Comparison of ENCODE assay signal across 10 cellular contexts in the genomic region with DNA sequence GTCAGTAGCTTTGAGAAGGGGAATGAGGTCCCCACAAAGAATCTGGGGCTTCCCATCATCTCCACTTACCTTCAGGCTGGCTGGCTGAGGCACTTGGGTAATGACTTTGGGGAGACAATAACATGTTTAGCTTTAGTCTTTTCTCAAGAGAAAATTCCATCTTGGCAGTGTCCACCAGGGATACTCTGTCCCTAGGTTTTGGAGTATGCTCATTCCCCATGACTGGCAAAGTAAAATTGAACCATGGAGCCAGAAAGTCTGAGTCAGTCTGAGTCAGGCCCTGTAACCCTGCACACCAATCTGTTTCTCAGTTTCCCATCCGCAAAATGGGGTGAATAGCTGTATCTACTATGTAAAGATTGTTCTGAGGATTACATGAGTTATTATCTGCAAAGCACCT. TPM values are rescaled to one million over a fixed set of nuclear protein-coding genes. Genes with fewer than 3 reads are reported as not detected.
DNase-seq lines count a peak whose midpoint lies in the region; ATAC-seq, FAIRE-seq and TF ChIP-seq lines count a peak whose summit lies in the region.
"Had no signal": no experiment of that assay in that cellular context is flagged by ENCODE, and none has a peak within 500 bp of the region (broad histone marks: within the 10 kb centered on the region; RNA-seq: fewer than 3 reads in every experiment).

No MANE protein-coding gene starts in this region.

- DNase-seq in Daoy (ENCODE audit: low read depth) (peak; percentile 58), T-helper 17 cell (no peak), keratinocyte (ENCODE audit: low read depth, low spot score) (no peak), testis (no peak), OCI-M1 (lab: John Stamatoyannopoulos, UW) (no peak), DMS 273 (lab: John Stamatoyannopoulos, UW; ENCODE audit: unreplicated experiment) (no peak)
- DNase-seq in central memory CD4-positive, alpha-beta T cell: no peak
- DNase-seq: right cardiac atrium had no signal

- H3K9me1 ChIP-seq in keratinocyte (ENCODE audit: control insufficient read depth, extremely low read depth, insufficient read depth, low read length): no peaks in the 10 kb centered on the region

- H3K9me3 ChIP-seq in BLaER1 treated with 17β-estradiol and CSF1 and Interleukin-3, amounts not matched to agents 10 nM and 100 nM (replicated peaks in 1 of 11): peaks cover 0 to 7% (median 0%) of the 10 kb centered on the region in 11 experiments; a peak in 6 of 22 replicates
- H3K9me3 ChIP-seq in T-helper 17 cell (ENCODE audit: control insufficient read depth, low read length, poor library complexity, severe bottlenecking) (no peaks in the 10 kb centered on the region), keratinocyte (ENCODE audit: control insufficient read depth, low read depth, low read length) (no peaks in the 10 kb centered on the region), testis (no peaks in the 10 kb centered on the region)
- H3K9me3 ChIP-seq: tibial nerve had no signal

- H3K36me3 ChIP-seq in BLaER1 treated with 17β-estradiol and CSF1 and Interleukin-3, amounts not matched to agents 10 nM and 100 nM: peaks cover 0 to 100% (median 85%) of the 10 kb centered on the region in 11 experiments; a peak in 19 of 22 replicates
- no peaks in the 10 kb centered on the region for H3K36me3 ChIP-seq in keratinocyte (ENCODE audit: control insufficient read depth in 2 of 2, extremely low read depth in 1 of 2, insufficient read depth in 2 of 2, low read length in 2 of 2)
- H3K36me3 ChIP-seq in testis (ENCODE audit: low read depth, missing control alignments): no peaks in the 10 kb centered on the region
- H3K36me3 ChIP-seq: tibial nerve had no signal

- peak overlapping the region; percentile 88 for H3K27ac Mint-ChIP-seq in T-helper 17 cell

- peak overlapping the region in 10 of 11 experiments; percentile 24 to 90 (median 72); a peak in 20 of 22 replicates for H3K4me2 ChIP-seq in BLaER1 treated with 17β-estradiol and CSF1 and Interleukin-3, amounts not matched to agents 10 nM and 100 nM
- no peak overlapping the region for H3K4me2 ChIP-seq in keratinocyte (ENCODE audit: control insufficient read depth, extremely low read depth, insufficient read depth, low read depth, low read length)

- no peaks in the 10 kb centered on the region for H3K36me3 Mint-ChIP-seq in T-helper 17 cell (ENCODE audit: low read depth)

- TF ChIP-seq CTCF in keratinocyte (optimal IDR thresholded peaks at IDR 0.05 in 1 of 3, IDR thresholded peaks at IDR 0.05 in 1 of 3, conservative IDR thresholded peaks at IDR 0.05 in 1 of 3; ENCODE audit: extremely low read depth in 1 of 3, insufficient read depth in 2 of 3, low read length in 3 of 3) (no peak), testis (IDR thresholded peaks at IDR 0.05) (no peak)

- peak; percentile 61 for FAIRE-seq in keratinocyte (lab: Jason Lieb, UNC)

- H3K27me3 Mint-ChIP-seq in T-helper 17 cell: no peaks in the 10 kb centered on the region

- peaks cover 15 to 100% (median 92%) of the 10 kb centered on the region in 10 experiments for H3K4me1 ChIP-seq in BLaER1 treated with 17β-estradiol and CSF1 and Interleukin-3, amounts not matched to agents 10 nM and 100 nM
- H3K4me1 ChIP-seq in keratinocyte (ENCODE audit: control insufficient read depth, extremely low read depth, insufficient read depth, low read length): peaks cover 16% of the 10 kb centered on the region
- no peaks in the 10 kb centered on the region for H3K4me1 ChIP-seq in testis
- H3K4me1 ChIP-seq: tibial nerve had no signal

- H3K4me1 Mint-ChIP-seq in T-helper 17 cell: peaks cover 70% of the 10 kb centered on the region

- H4K20me1 ChIP-seq in BLaER1 treated with 17β-estradiol and CSF1 and Interleukin-3, amounts not matched to agents 10 nM and 100 nM: peaks cover 0 to 45% (median 13%) of the 10 kb centered on the region in 11 experiments; a peak in 9 of 22 replicates
- H4K20me1 ChIP-seq in keratinocyte (ENCODE audit: control insufficient read depth, extremely low read depth, insufficient read depth, low read length): no peaks in the 10 kb centered on the region

- 97 to 100% methylated on average over 1 of the region's 1 CpG for WGBS in testis, 2 donors

- ATAC-seq in T-helper 17 cell: peak; percentile 35
- ATAC-seq: right cardiac atrium had no signal

- H3K27ac ChIP-seq in BLaER1 treated with 17β-estradiol and CSF1 and Interleukin-3, amounts not matched to agents 10 nM and 100 nM: peak overlapping the region in 8 of 11 experiments; percentile 58 to 85 (median 63); a peak in 16 of 22 replicates
- H3K27ac ChIP-seq in keratinocyte (ENCODE audit: control insufficient read depth, insufficient read depth, low read length): no peak overlapping the region
- H3K27ac ChIP-seq in testis: no peak overlapping the region
- H3K27ac ChIP-seq: tibial nerve had no signal

- no peaks in the 10 kb centered on the region for H3K27me3 ChIP-seq in BLaER1 treated with 17β-estradiol and CSF1 and Interleukin-3, amounts not matched to agents 10 nM and 100 nM
- H3K27me3 ChIP-seq in keratinocyte (ENCODE audit: control insufficient read depth, extremely low read depth, insufficient read depth, low read length) (no peaks in the 10 kb centered on the region), testis (no peaks in the 10 kb centered on the region)
- H3K27me3 ChIP-seq: tibial nerve had no signal

- dilution Hi-C loops in keratinocyte (cut with MboI; ENCODE audit: extremely low pct_ligation_motif_present, low sequenced_read_pairs): no loop called here

- no peak for TF ChIP-seq POLR2A in testis (IDR thresholded peaks at IDR 0.05)

- no peaks in the 10 kb centered on the region for H3K79me2 ChIP-seq in keratinocyte (ENCODE audit: control insufficient read depth, insufficient read depth, low read length)

- H3K4me3 ChIP-seq in BLaER1 treated with 17β-estradiol and CSF1 and Interleukin-3, amounts not matched to agents 10 nM and 100 nM: no peak overlapping the region
- H3K4me3 ChIP-seq in keratinocyte (ENCODE audit: control insufficient read depth in 2 of 3, extremely low read depth in 1 of 3, insufficient read depth in 2 of 3, low read depth in 1 of 3, low read length in 3 of 3) (no peak overlapping the region), testis (no peak overlapping the region)
- H3K4me3 ChIP-seq: tibial nerve had no signal

- H3K9ac ChIP-seq in BLaER1 treated with 17β-estradiol and CSF1 and Interleukin-3, amounts not matched to agents 10 nM and 100 nM: peak overlapping the region in 6 of 11 experiments; percentile 10 to 55 (median 30); a peak in 7 of 22 replicates
- no peak overlapping the region for H3K9ac ChIP-seq in keratinocyte (ENCODE audit: control insufficient read depth, extremely low read depth, insufficient read depth, low read length)

- H3K4me3 Mint-ChIP-seq in T-helper 17 cell: no peak overlapping the region

- H2AFZ ChIP-seq in keratinocyte (ENCODE audit: control insufficient read depth, low read length): no peak overlapping the region

- intact Hi-C loops in testis (cut with DNase I; ENCODE audit: low total_unique reads): no loop called here

RNA-seq across cellular contexts. Expression of a gene that starts 28.2 kb away (rescaled TPM):
- 9.5 and 12.3 TPM in 2 replicates for total RNA-seq in Daoy (2014; rRNA removed; shearing (Covaris generic))
- total RNA-seq in T-helper 17 cell (100 to 1,000 TPM in 1 of 2 donors, 10 to 100 TPM in 1; 97.0 to 110 TPM), testis (10 to 100 TPM; 24.3 to 28.7 TPM)
- polyA plus RNA-seq in keratinocyte (25.5 to 91.0 TPM (median 44.9 TPM) in 3 replicates), testis (ENCODE audit: insufficient read depth, low read depth, low replicate concordance) (11.1 TPM)
- 5.9 TPM for polyA plus RNA-seq in keratinocyte (2011; ENCODE audit: low read depth)
- polyA plus RNA-seq in keratinocyte (2011; cell fraction: cytosol; rRNA removed): 37.4 and 45.8 TPM in 2 replicates
- polyA plus RNA-seq in keratinocyte (2011; cell fraction: nucleus; rRNA removed): 145 and 159 TPM in 2 replicates
- 10.7 and 81.7 TPM in 2 replicates for polyA plus RNA-seq in keratinocyte (2012; ENCODE audit: low replicate concordance)
- polyA minus RNA-seq in keratinocyte: 41.9 to 182 TPM (median 83.5 TPM) in 3 replicates
- polyA minus RNA-seq in keratinocyte (2011; cell fraction: cytosol; rRNA and poly(A)+ RNA removed): 35.7 TPM
- 165 and 282 TPM in 2 replicates for polyA minus RNA-seq in keratinocyte (2011; cell fraction: nucleus; rRNA and poly(A)+ RNA removed)

Comparison
In these comparisons a context has a peak if more than half of its experiments do, and no peak if none do; other contexts are left out.
1. H3K27ac ChIP-seq: peak in BLaER1 treated with 17β-estradiol and CSF1 and Interleukin-3, amounts not matched to agents 10 nM and 100 nM (8 of 11); none in keratinocyte (single experiment) and testis (0 of 2).